1 cellular context compared by ENCODE assay signal in genomic region chr1:154183045-154183968, GRCh38.
TF ChIP-seq lines count a peak whose summit lies in the region.

No MANE protein-coding gene starts in this region.

TF ChIP-seq in K562, 482 proteins besides CTCF, POLR2A, EP300 and RAD21 (continued from another document and continues in another):
- TF ChIP-seq E2F1 (CRISPR knock-in tag; IDR thresholded peaks at IDR 0.05) (peak; percentile 96), POLR2B (IDR thresholded peaks at IDR 0.05; ENCODE audit: low read depth, partially characterized antibody) (peak; percentile 96), ZNF583 (CRISPR knock-in tag; IDR thresholded peaks at IDR 0.05) (no peak), NR1H2 (CRISPR knock-in tag; IDR thresholded peaks at IDR 0.05) (no peak), EZH2 (IDR thresholded peaks at IDR 0.05; ENCODE audit: borderline replicate concordance, low read depth, low read length) (no peak), ZNF644 (tag; IDR thresholded peaks at IDR 0.05; ENCODE audit: low read depth) (peak; percentile 34; the same call in 1 of the 2 replicates), ZNF395 (CRISPR knock-in tag; IDR thresholded peaks at IDR 0.05) (no peak), MCM7 (IDR thresholded peaks at IDR 0.05) (no peak), KAT7 (CRISPR knock-in tag; IDR thresholded peaks at IDR 0.05; ENCODE audit: borderline replicate concordance) (no peak), MBD1 (CRISPR knock-in tag; IDR thresholded peaks at IDR 0.05) (no peak), GTF2A2 (tag; IDR thresholded peaks at IDR 0.05) (no peak), ILF3 (IDR thresholded peaks at IDR 0.05; ENCODE audit: borderline replicate concordance) (no peak), NFXL1 (CRISPR knock-in tag; IDR thresholded peaks at IDR 0.05) (no peak), PHB2 (IDR thresholded peaks at IDR 0.05; ENCODE audit: low read depth) (no peak), FOXA3 (CRISPR knock-in tag; conservative IDR thresholded peaks at IDR 0.05 in 1 of 2, IDR thresholded peaks at IDR 0.05 in 1 of 2) (no peak), ZNF217 (CRISPR knock-in tag; IDR thresholded peaks at IDR 0.05) (no peak), KLF1 (tag; IDR thresholded peaks at IDR 0.05) (peak; percentile 91), ZBTB40 (IDR thresholded peaks at IDR 0.05) (peak; percentile 98), ZBTB40 (CRISPR knock-in tag; IDR thresholded peaks at IDR 0.05) (no peak), MCM2 (IDR thresholded peaks at IDR 0.05; ENCODE audit: low read depth) (no peak), PHF8 (IDR thresholded peaks at IDR 0.05; ENCODE audit: borderline replicate concordance, low read length) (peak; percentile 95), CHAMP1 (IDR thresholded peaks at IDR 0.05) (no peak), TCF7L2 (IDR thresholded peaks at IDR 0.05; ENCODE audit: low read depth, low read length) (no peak), BRD9 (IDR thresholded peaks at IDR 0.05; ENCODE audit: low read depth, partially characterized antibody) (peak; percentile 1), XRCC4 (IDR thresholded peaks at IDR 0.05; ENCODE audit: extremely low read depth, insufficient read depth, insufficient read length) (no peak), RBM34 (IDR thresholded peaks at IDR 0.05; ENCODE audit: borderline replicate concordance, insufficient read depth, low read length) (no peak), ARID2 (IDR thresholded peaks at IDR 0.05) (no peak), BACH1 (tag; IDR thresholded peaks at IDR 0.05) (no peak), ZBED1 (IDR thresholded peaks at IDR 0.05) (peak; percentile 50; the same call in 1 of the 2 replicates), ZNF146 (CRISPR knock-in tag; IDR thresholded peaks at IDR 0.05; ENCODE audit: unreplicated experiment) (no peak), GABPA (tag; conservative IDR thresholded peaks at IDR 0.05; ENCODE audit: low read depth) (peak; percentile 97), MNT (conservative IDR thresholded peaks at IDR 0.05) (peak; percentile 51 to 73; a peak in 3 of 4 replicates), SIRT6 (IDR thresholded peaks at IDR 0.05; ENCODE audit: low read depth, low read length) (no peak), KLF13 (tag; IDR thresholded peaks at IDR 0.05; ENCODE audit: borderline replicate concordance, low read depth) (peak; percentile 68; the same call in 1 of the 2 replicates), SNAPC5 (CRISPR knock-in tag; IDR thresholded peaks at IDR 0.05) (no peak), ZNF408 (CRISPR knock-in tag; IDR thresholded peaks at IDR 0.05; ENCODE audit: low read depth) (no peak), HES1 (IDR thresholded peaks at IDR 0.05; ENCODE audit: low read depth) (no peak), ZSCAN29 (IDR thresholded peaks at IDR 0.05) (no peak), BCLAF1 (IDR thresholded peaks at IDR 0.05; ENCODE audit: borderline replicate concordance in 1 of 2, control insufficient read depth in 1 of 2, low read depth in 2 of 2, low read length in 1 of 2) (0 out of 4 replicates have a peak, but pooled peaks of 1 of the 2 experiments have one; percentile 16), MIER1 (IDR thresholded peaks at IDR 0.05; ENCODE audit: low read depth) (no peak)
